ENCODE assay signal across 18 cellular contexts in genomic region chr11:85115798-85116197, GRCh38.
A peak's percentile ranks its signal among the peaks of the same experiment; 100 is the strongest.
DNase-seq lines count a peak whose midpoint lies in the region; ATAC-seq and TF ChIP-seq lines count a peak whose summit lies in the region.
"Had no signal": no experiment of that assay in that cellular context is flagged by ENCODE, and none has a peak within 500 bp of the region (broad histone marks: within the 10 kb centered on the region; RNA-seq: fewer than 3 reads in every experiment).

No MANE protein-coding gene starts in this region.

- ATAC-seq in lower lobe of right lung = no peak
- ATAC-seq: GM23338 had no signal

- peak; percentile 50 to 55 for DNase-seq in Caco-2
- peak; percentile 1 for DNase-seq in M059J (ENCODE audit: low read depth)
- peak; percentile 17 for DNase-seq in iris pigment epithelial cell (ENCODE audit: low read depth)
- no peak for DNase-seq in smooth muscle cell (lab: John Stamatoyannopoulos, UW; ENCODE audit: unreplicated experiment)
- no peak for DNase-seq in thyroid gland
- DNase-seq in lower lobe of right lung = no peak
- no peak for DNase-seq in activated effector memory CD4-positive, alpha-beta T cell treated with Interleukin-2 at 50 U/mL for 16 hours
- DNase-seq: 8988T; ACHN; Calu3; CD4-positive, CD25-positive, alpha-beta regulatory T cell; DMS 273 treated with DMSO at 0.1 percent for 48 hours; DMS79 treated with DMSO at 0.1 percent for 48 hours; EL; GDM1; H7 had no signal

- H3K9me3 Mint-ChIP-seq in Caco-2 (ENCODE audit: unreplicated experiment) = peaks cover 9% of the 10 kb centered on the region
- H3K9me3 Mint-ChIP-seq: GM23338 had no signal

- BruUV-seq in Caco-2 (replicated peaks; lab: Mats Ljungman, UMichigan) = no TSS peak

- H3K4me1 ChIP-seq in Caco-2 = peaks cover 19% of the 10 kb centered on the region
- peaks cover 10% of the 10 kb centered on the region for H3K4me1 ChIP-seq in smooth muscle cell (ENCODE audit: low read depth)
- H3K4me1 ChIP-seq in thyroid gland = no peaks in the 10 kb centered on the region
- H3K4me1 ChIP-seq in lower lobe of right lung = no peaks in the 10 kb centered on the region

- H3K4me2 ChIP-seq in smooth muscle cell = no peak overlapping the region
- H3K4me2 ChIP-seq: BLaER1 treated with 17β-estradiol and CSF1 and Interleukin-3, amounts not matched to agents 10 nM and 100 nM; GM23338 had no signal

- intact Hi-C loops in Caco-2 (cut with micrococcal nuclease; ENCODE audit: unreplicated experiment) = no loop called here
- intact Hi-C loops in thyroid gland (cut with DNase I) = no loop called here
- intact Hi-C loops in lower lobe of right lung (cut with DNase I) = no loop called here

- CTCF ChIA-PET in Caco-2 (lab: Charles Lee) = no interaction called here

- TF ChIP-seq POLR2A in thyroid gland (IDR thresholded peaks at IDR 0.05) = no peak

- H3K27me3 ChIP-seq in Caco-2 (replicated peaks; ENCODE audit: control insufficient read depth, insufficient read depth, low read length) (no peaks in the 10 kb centered on the region), smooth muscle cell (ENCODE audit: low read depth) (no peaks in the 10 kb centered on the region), thyroid gland (no peaks in the 10 kb centered on the region), lower lobe of right lung (ENCODE audit: low read depth) (no peaks in the 10 kb centered on the region)
- H3K27me3 ChIP-seq: BLaER1 treated with 17β-estradiol and CSF1 and Interleukin-3, amounts not matched to agents 10 nM and 100 nM had no signal

- POLR2A ChIA-PET in Caco-2 (lab: Charles Lee) = no interaction called here

- H2AFZ ChIP-seq in smooth muscle cell (ENCODE audit: low read depth) = no peak overlapping the region
- H2AFZ ChIP-seq: GM23338 had no signal

- H3K4me3 Mint-ChIP-seq in Caco-2 (ENCODE audit: unreplicated experiment) = no peak overlapping the region
- H3K4me3 Mint-ChIP-seq: CD4-positive, CD25-positive, alpha-beta regulatory T cell; GM23338 had no signal

- H4K20me1 ChIP-seq in smooth muscle cell (ENCODE audit: low read depth) = no peaks in the 10 kb centered on the region
- H4K20me1 ChIP-seq: BLaER1 treated with 17β-estradiol and CSF1 and Interleukin-3, amounts not matched to agents 10 nM and 100 nM had no signal

- 57% methylated on average over 2 of the region's 2 CpGs for WGBS in smooth muscle cell (ENCODE audit: low lambda C conversion rate)
- WGBS in thyroid gland, 2 donors = 36 to 41% methylated on average over 2 of the region's 2 CpGs

- H3K27ac ChIP-seq in smooth muscle cell (ENCODE audit: low read depth) = peak overlapping the region; percentile 5
- H3K27ac ChIP-seq in thyroid gland = no peak overlapping the region
- no peak overlapping the region for H3K27ac ChIP-seq in lower lobe of right lung
- H3K27ac ChIP-seq: BLaER1 treated with 17β-estradiol and CSF1 and Interleukin-3, amounts not matched to agents 10 nM and 100 nM had no signal

- H3K9ac ChIP-seq in smooth muscle cell (ENCODE audit: low read depth) = no peak overlapping the region
- H3K9ac ChIP-seq: BLaER1 treated with 17β-estradiol and CSF1 and Interleukin-3, amounts not matched to agents 10 nM and 100 nM had no signal

- no peak for TF ChIP-seq CTCF in Caco-2 (IDR thresholded peaks at IDR 0.05; ENCODE audit: insufficient read depth in 1 of 2, low read depth in 1 of 2, low read length in 1 of 2, severe bottlenecking in 1 of 2, unreplicated experiment in 1 of 2)
- TF ChIP-seq CTCF in smooth muscle cell (IDR thresholded peaks at IDR 0.05; ENCODE audit: borderline replicate concordance, insufficient read depth, poor library complexity, severe bottlenecking) = no peak
- no peak for TF ChIP-seq CTCF in thyroid gland (IDR thresholded peaks at IDR 0.05)
- TF ChIP-seq CTCF in lower lobe of right lung (IDR thresholded peaks at IDR 0.05) = no peak

- H3K4me3 ChIP-seq in Caco-2 (ENCODE audit: low read depth, low read length) (no peak overlapping the region), smooth muscle cell (no peak overlapping the region), thyroid gland (replicated peaks in 1 of 3) (no peak overlapping the region), lower lobe of right lung (no peak overlapping the region)
- H3K4me3 ChIP-seq: BLaER1 treated with 17β-estradiol and CSF1 and Interleukin-3, amounts not matched to agents 10 nM and 100 nM; GM23338 had no signal

- peak overlapping the region; percentile 11 for H3K27ac Mint-ChIP-seq in Caco-2 (ENCODE audit: unreplicated experiment)
- H3K27ac Mint-ChIP-seq: CD4-positive, CD25-positive, alpha-beta regulatory T cell; GM23338 had no signal

- no peaks in the 10 kb centered on the region for H3K79me2 ChIP-seq in smooth muscle cell (ENCODE audit: low read depth)

- H3K4me1 Mint-ChIP-seq in Caco-2 (ENCODE audit: low read depth, unreplicated experiment) = peaks cover 13% of the 10 kb centered on the region
- H3K4me1 Mint-ChIP-seq: CD4-positive, CD25-positive, alpha-beta regulatory T cell had no signal

- H3K27me3 Mint-ChIP-seq in Caco-2 (ENCODE audit: insufficient read depth, unreplicated experiment) = no peaks in the 10 kb centered on the region
- H3K27me3 Mint-ChIP-seq: CD4-positive, CD25-positive, alpha-beta regulatory T cell had no signal

- H3K36me3 Mint-ChIP-seq in Caco-2 (ENCODE audit: insufficient read depth, unreplicated experiment) = no peaks in the 10 kb centered on the region
- H3K36me3 Mint-ChIP-seq: CD4-positive, CD25-positive, alpha-beta regulatory T cell had no signal

- H3K36me3 ChIP-seq in Caco-2 (ENCODE audit: control insufficient read depth, insufficient read depth, low read length) (no peaks in the 10 kb centered on the region), smooth muscle cell (ENCODE audit: low read depth) (no peaks in the 10 kb centered on the region), thyroid gland (no peaks in the 10 kb centered on the region), lower lobe of right lung (no peaks in the 10 kb centered on the region)
- H3K36me3 ChIP-seq: BLaER1 treated with 17β-estradiol and CSF1 and Interleukin-3, amounts not matched to agents 10 nM and 100 nM had no signal

- peaks cover 5% of the 10 kb centered on the region for H3F3A ChIP-seq in smooth muscle cell (ENCODE audit: low read depth)

- no peaks in the 10 kb centered on the region for H3K9me3 ChIP-seq in Caco-2
- H3K9me3 ChIP-seq in smooth muscle cell (replicated peaks; ENCODE audit: low read depth) = no peaks in the 10 kb centered on the region
- H3K9me3 ChIP-seq in thyroid gland = no peaks in the 10 kb centered on the region
- H3K9me3 ChIP-seq in lower lobe of right lung = no peaks in the 10 kb centered on the region
- H3K9me3 ChIP-seq: BLaER1 treated with 17β-estradiol and CSF1 and Interleukin-3, amounts not matched to agents 10 nM and 100 nM had no signal

Comparison
In these comparisons a context has a peak if more than half of its experiments do, and no peak if none do; other contexts are left out.
1. DNase-seq: peak in Caco-2 (2 of 2), M059J (single experiment) and iris pigment epithelial cell (single experiment); none in smooth muscle cell (single experiment), thyroid gland (0 of 2), lower lobe of right lung (single experiment) and activated effector memory CD4-positive, alpha-beta T cell treated with Interleukin-2 at 50 U/mL for 16 hours (single experiment).